10 cellular contexts compared by ENCODE assay signal in the genomic region with DNA sequence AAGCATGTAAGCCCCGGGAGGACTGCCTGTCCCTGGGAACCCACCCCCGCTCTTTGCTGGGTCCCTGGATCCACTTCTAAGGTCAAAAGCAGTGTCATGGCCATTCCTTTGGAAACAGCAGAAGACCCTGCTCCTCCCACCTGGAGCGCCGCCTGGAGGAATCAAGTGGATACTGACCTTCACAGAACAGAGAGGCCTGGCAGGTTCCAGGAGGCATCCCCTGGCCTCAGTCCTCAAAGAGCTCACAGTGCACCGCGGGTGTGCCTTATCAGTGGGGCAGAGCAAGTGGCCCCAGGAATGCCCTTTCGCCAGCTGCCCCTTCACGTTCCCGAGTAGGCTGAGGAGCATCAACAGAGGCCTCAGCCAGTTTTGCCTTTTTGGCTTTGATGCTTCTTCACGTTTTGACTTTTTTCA. TPM values are rescaled to one million over a fixed set of nuclear protein-coding genes. Genes with fewer than 3 reads are reported as not detected.
DNase-seq lines count a peak whose midpoint lies in the region; ATAC-seq, FAIRE-seq and TF ChIP-seq lines count a peak whose summit lies in the region.
"Had no signal": no experiment of that assay in that cellular context is flagged by ENCODE, and none has a peak within 500 bp of the region (broad histone marks: within the 10 kb centered on the region; RNA-seq: fewer than 3 reads in every experiment).

No MANE protein-coding gene starts in this region.

- H3K9me1 ChIP-seq in K562 (ENCODE audit: control insufficient read depth, insufficient read depth, low read length): no peaks in the 10 kb centered on the region

- H3K4me1 ChIP-seq in Loucy (ENCODE audit: insufficient read depth, low read length, poor library complexity, severe bottlenecking) (no peaks in the 10 kb centered on the region), K562 (replicated peaks in 1 of 2; ENCODE audit: control insufficient read depth in 2 of 2, insufficient read depth in 2 of 2, low read length in 2 of 2) (peaks cover 0 to 10% of the 10 kb centered on the region in 2 experiments; a peak in 3 of 5 replicates), aorta (ENCODE audit: control insufficient read depth in 1 of 2, insufficient read depth in 2 of 2, low read length in 2 of 2) (no peaks in the 10 kb centered on the region)

- TF ChIP-seq CTCF in Loucy (conservative IDR thresholded peaks at IDR 0.05; ENCODE audit: low read length): peak; percentile 36; the same call in 1 of the 2 replicates
- peak; percentile 68 to 75 (median 75) for TF ChIP-seq CTCF in K562 (IDR thresholded peaks at IDR 0.05 in 2 of 3, conservative IDR thresholded peaks at IDR 0.05 in 1 of 3; ENCODE audit: insufficient read depth in 2 of 3, low read depth in 1 of 3, low read length in 3 of 3)
- peak; percentile 12 for TF ChIP-seq CTCF in neural cell (IDR thresholded peaks at IDR 0.05; ENCODE audit: poor library complexity, severe bottlenecking)

- no peaks in the 10 kb centered on the region for H4K20me1 ChIP-seq in Loucy (ENCODE audit: insufficient read depth, low read length, poor library complexity, severe bottlenecking)
- H4K20me1 ChIP-seq in K562 (replicated peaks; ENCODE audit: control insufficient read depth, insufficient read depth, low read length): 0 out of 2 replicates have a peak, but pooled peaks cover 3% of the 10 kb centered on the region
- no peaks in the 10 kb centered on the region for H4K20me1 ChIP-seq in neural cell (ENCODE audit: insufficient read depth)

- peak; percentile 91 for ATAC-seq in K562
- no peak for ATAC-seq in aorta (ENCODE audit: low FRiP score)
- ATAC-seq in HG03457 (IDR thresholded peaks at IDR 0.05; ENCODE audit: unreplicated experiment): no peak

- H3K27me3 ChIP-seq in Loucy (ENCODE audit: insufficient read depth, low read length, poor library complexity, severe bottlenecking) (no peaks in the 10 kb centered on the region), K562 (ENCODE audit: control insufficient read depth in 2 of 2, insufficient read depth in 2 of 2, low read length in 2 of 2) (peaks cover 0 to 15% of the 10 kb centered on the region in 2 experiments; a peak in 2 of 5 replicates), neural cell (ENCODE audit: insufficient read depth, low read depth, low read length) (peaks cover 29% of the 10 kb centered on the region), aorta (ENCODE audit: control insufficient read depth in 1 of 2, insufficient read depth in 2 of 2, low read length in 1 of 2) (no peaks in the 10 kb centered on the region)

- WGBS in K562 (ENCODE audit: insufficient coverage, low coverage, missing lambda C conversion rate): 3% methylated on average over 5 of the region's 10 CpGs
- WGBS in aorta, 2 donors: 90 to 91% methylated on average over 10 of the region's 10 CpGs

- H3K4me3 ChIP-seq in Loucy (ENCODE audit: low read length, poor library complexity, severe bottlenecking): no peak overlapping the region
- no peak overlapping the region for H3K4me3 ChIP-seq in K562
- no peak overlapping the region for H3K4me3 ChIP-seq in neural cell (ENCODE audit: low read length)
- no peak overlapping the region for H3K4me3 ChIP-seq in aorta (ENCODE audit: low read length in 2 of 2)

- POLR2A ChIA-PET in K562 (lab: Yijun Ruan, JAX): no interaction called here

- H3K4me2 ChIP-seq in Loucy (ENCODE audit: low read depth, low read length, poor library complexity, severe bottlenecking) (no peak overlapping the region), K562 (ENCODE audit: insufficient read depth, low read length) (no peak overlapping the region), neural cell (ENCODE audit: low read length) (no peak overlapping the region)

- no peak for TF ChIP-seq EP300 in K562 (IDR thresholded peaks at IDR 0.05; ENCODE audit: low read length)
- no peak for TF ChIP-seq EP300 in neural cell (conservative IDR thresholded peaks at IDR 0.05; ENCODE audit: poor library complexity, severe bottlenecking)

- BruUV-seq in K562 (replicated peaks; lab: Mats Ljungman, UMichigan): no TSS peak

- H3K9ac ChIP-seq in Loucy (ENCODE audit: low read depth, low read length, poor library complexity, severe bottlenecking) (no peak overlapping the region), K562 (ENCODE audit: insufficient read depth in 1 of 2, low read depth in 2 of 2, low read length in 2 of 2) (no peak overlapping the region), neural cell (ENCODE audit: low read length) (no peak overlapping the region)

- H3K9me2 ChIP-seq in Loucy (replicated peaks; ENCODE audit: low read depth, low read length) (no peaks in the 10 kb centered on the region), neural cell (ENCODE audit: insufficient read depth, low read length) (no peaks in the 10 kb centered on the region)

- H3F3A ChIP-seq in Loucy (ENCODE audit: low read depth) (no peaks in the 10 kb centered on the region), neural cell (ENCODE audit: insufficient read depth, low read length, poor library complexity, severe bottlenecking) (no peaks in the 10 kb centered on the region)

- no peak overlapping the region for H3K27ac ChIP-seq in K562 (ENCODE audit: extremely low read depth, low read depth, low read length)
- no peak overlapping the region for H3K27ac ChIP-seq in neural cell (ENCODE audit: low read length)
- no peak overlapping the region for H3K27ac ChIP-seq in aorta (ENCODE audit: low read depth in 1 of 2, low read length in 2 of 2)

- DNase-seq in G401 (ENCODE audit: low spot score) (peak; percentile 13), K562 (ENCODE audit: extremely low read depth in 1 of 4, low spot score in 3 of 4) (peak; percentile 47 to 68 (median 60)), aorta (no peak)
- DNase-seq in stimulated activated CD4-positive, alpha-beta T cell treated with anti-CD3 and anti-CD28 coated beads, Interleukin-15, amount 100 ng/mL, for 24 hours: no peak
- DNase-seq: activated CD4-positive, alpha-beta T cell treated with anti-CD3 and anti-CD28 coated beads, Interleukin-2, amount 50 U/mL, for 48 hours; hippocampal formation; nucleus accumbens had no signal

- in situ Hi-C loops in G401 (cut with HindIII; ENCODE audit: low sequenced_read_pairs) (no loop called here), K562 (cut with MboI) (no loop called here)

- intact Hi-C loops in K562 (cut with micrococcal nuclease) (loop anchor here (1.0 kb wide), 1 partner anchor 32 kb away; no protein-coding TSS in a partner anchor), aorta (cut with DNase I) (no loop called here)

- peaks cover 13% of the 10 kb centered on the region; the same call in 1 of the 2 replicates for H3K36me3 ChIP-seq in Loucy (ENCODE audit: insufficient read depth, low read length)
- H3K36me3 ChIP-seq in K562 (ENCODE audit: control insufficient read depth, insufficient read depth, low read length): peaks cover 4% of the 10 kb centered on the region; the same call in 1 of the 3 replicates
- no peaks in the 10 kb centered on the region for H3K36me3 ChIP-seq in neural cell (ENCODE audit: insufficient read depth, low read length)
- H3K36me3 ChIP-seq in aorta (ENCODE audit: control insufficient read depth in 1 of 2, insufficient read depth in 2 of 2, low read length in 1 of 2): peaks cover 0 to 6% of the 10 kb centered on the region in 2 donors

- TF ChIP-seq RAD21 in K562 (CRISPR knock-in tag; conservative IDR thresholded peaks at IDR 0.05 in 1 of 2, IDR thresholded peaks at IDR 0.05 in 1 of 2): peak in 1 of 2 experiments; percentile 52; a peak in 2 of 4 replicates
- no peak for TF ChIP-seq RAD21 in neural cell (conservative IDR thresholded peaks at IDR 0.05)

- CTCF ChIA-PET in K562 (lab: Yijun Ruan, JAX; ENCODE audit: low intra/inter-chr PET ratio): no interaction called here

- no peaks in the 10 kb centered on the region for H3K79me2 ChIP-seq in Loucy (ENCODE audit: insufficient read depth, low read length)
- no peaks in the 10 kb centered on the region for H3K79me2 ChIP-seq in K562 (ENCODE audit: control insufficient read depth, insufficient read depth, low read length)
- no peaks in the 10 kb centered on the region for H3K79me2 ChIP-seq in neural cell (replicated peaks; ENCODE audit: insufficient read depth, low read length)

- H2AFZ ChIP-seq in Loucy (ENCODE audit: low read length) (no peak overlapping the region), K562 (ENCODE audit: low read depth, low read length) (no peak overlapping the region), neural cell (ENCODE audit: low read depth, low read length) (no peak overlapping the region)

- FAIRE-seq in K562 (lab: Jason Lieb, UNC): peak; percentile 80

- H3K9me3 ChIP-seq in Loucy (ENCODE audit: insufficient read depth, low read depth, low read length) (no peaks in the 10 kb centered on the region), K562 (replicated peaks; ENCODE audit: control insufficient read depth, insufficient read depth, low read depth, low read length) (no peaks in the 10 kb centered on the region), neural cell (ENCODE audit: low read length) (no peaks in the 10 kb centered on the region), aorta (ENCODE audit: control insufficient read depth, low read length) (no peaks in the 10 kb centered on the region)

- TF ChIP-seq POLR2A in K562 (conservative IDR thresholded peaks at IDR 0.05): no peak

RNA-seq across cellular contexts. Expression of gene SLC4A11, which starts 11.1 kb away (rescaled TPM):
- total RNA-seq in G401 (2014; rRNA removed; shearing (Covaris generic)): 0.17 and 1.4 TPM in 2 replicates
- 1.5 and 3.5 TPM in 2 replicates for total RNA-seq in K562 (2011; cell fraction: chromatin; rRNA removed; ENCODE audit: low replicate concordance)
- total RNA-seq in K562 (2011; cell fraction: nucleolus; rRNA removed): 1.7 and 1.8 TPM in 2 replicates
- total RNA-seq in K562 (2011; cell fraction: nucleoplasm; rRNA removed): 1.5 and 2.0 TPM in 2 replicates
- total RNA-seq in K562 (2014; rRNA removed) (0.18 and 0.86 TPM in 2 replicates), K562 (2014; rRNA removed; fragmentation: Illumina TruSeq; extraction: Trizol) (0.10 and 0.29 TPM in 2 replicates), K562 (2015; rRNA removed; fragmentation: Illumina TruSeq; extraction: Trizol) (0.11 TPM in 2 replicates), K562 (2021) (1.1 and 2.0 TPM in 2 replicates), aorta (under 1 TPM; 0.29 to 0.63 TPM)
- polyA plus RNA-seq in K562 (2011; rRNA removed) (0.20 and 0.95 TPM in 2 replicates), K562 (2014; fragmentation: Illumina TruSeq; extraction: Trizol) (0.47 and 0.49 TPM in 2 replicates), K562 (2014; fragmentation: Nextera tagmentation; extraction: Ambion mirVana) (under 1 TPM; 0.10 to 0.11 TPM), K562 (2014; rRNA removed) (0.68 and 1.6 TPM in 2 replicates), neural cell (0.19 TPM in 1 of 2 replicates, not detected in the other), aorta (under 1 TPM in 1 of 2 donors, not detected in 1; 0.23 TPM)
- 0.53 and 0.66 TPM in 2 replicates for polyA plus RNA-seq in K562 (2011; cell fraction: cytosol; rRNA removed)
- polyA plus RNA-seq in K562 (2011; cell fraction: nucleus; rRNA removed): 5.8 and 11.2 TPM in 2 replicates
- 0.57 and 0.78 TPM in 2 replicates for polyA plus RNA-seq in K562 (2012)
- 0.24 and 0.25 TPM in 2 replicates for polyA minus RNA-seq in K562 (2011; rRNA and poly(A)+ RNA removed)
- polyA minus RNA-seq in K562 (2011; cell fraction: cytosol; rRNA and poly(A)+ RNA removed): 0.38 and 1.0 TPM in 2 replicates
- 1.3 and 1.7 TPM in 2 replicates for polyA minus RNA-seq in K562 (2011; cell fraction: nucleus; rRNA and poly(A)+ RNA removed)
- polyA minus RNA-seq in neural cell: 0.24 TPM in 1 of 2 replicates, not detected in the other

RNA-seq across cellular contexts. Expression of gene ITPA, which starts 40.8 kb away (rescaled TPM):
- 78.9 and 91.6 TPM in 2 replicates for total RNA-seq in G401 (2014; rRNA removed; shearing (Covaris generic))
- total RNA-seq in K562 (2011; cell fraction: chromatin; rRNA removed; ENCODE audit: low replicate concordance): 17.6 and 37.3 TPM in 2 replicates
- total RNA-seq in K562 (2011; cell fraction: nucleolus; rRNA removed): 25.0 and 29.3 TPM in 2 replicates
- total RNA-seq in K562 (2011; cell fraction: nucleoplasm; rRNA removed): 22.3 and 33.4 TPM in 2 replicates
- 57.9 and 69.1 TPM in 2 replicates for total RNA-seq in K562 (2014; rRNA removed)
- 25.6 and 29.1 TPM in 2 replicates for total RNA-seq in K562 (2014; rRNA removed; fragmentation: Illumina TruSeq; extraction: Trizol)
- total RNA-seq in K562 (2015; rRNA removed; fragmentation: Illumina TruSeq; extraction: Trizol): 37.9 and 38.4 TPM in 2 replicates
- total RNA-seq in K562 (2021): 59.8 and 70.1 TPM in 2 replicates
- 31.9 and 48.1 TPM in 2 replicates for polyA plus RNA-seq in K562 (2011; rRNA removed)
- 50.7 and 79.6 TPM in 2 replicates for polyA plus RNA-seq in K562 (2011; cell fraction: cytosol; rRNA removed)
- 37.7 and 38.1 TPM in 2 replicates for polyA plus RNA-seq in K562 (2011; cell fraction: nucleus; rRNA removed)
- 40.6 and 45.0 TPM in 2 replicates for polyA plus RNA-seq in K562 (2012)
- 36.7 and 46.9 TPM in 2 replicates for polyA plus RNA-seq in K562 (2014; fragmentation: Illumina TruSeq; extraction: Trizol)
- polyA plus RNA-seq in K562 (2014; fragmentation: Nextera tagmentation; extraction: Ambion mirVana): 10 to 100 TPM in 1 of 2 experiments, 1 to 10 TPM in 1; 5.0 to 20.1 TPM
- polyA plus RNA-seq in K562 (2014; rRNA removed): 79.7 and 81.3 TPM in 2 replicates
- 9.4 and 11.0 TPM in 2 replicates for polyA minus RNA-seq in K562 (2011; rRNA and poly(A)+ RNA removed)
- 12.7 and 13.8 TPM in 2 replicates for polyA minus RNA-seq in K562 (2011; cell fraction: cytosol; rRNA and poly(A)+ RNA removed)
- 7.0 and 10.7 TPM in 2 replicates for polyA minus RNA-seq in K562 (2011; cell fraction: nucleus; rRNA and poly(A)+ RNA removed)
- polyA plus RNA-seq in neural cell: 87.1 and 89.5 TPM in 2 replicates
- 26.3 and 27.3 TPM in 2 replicates for polyA minus RNA-seq in neural cell
- 10 to 100 TPM; 25.9 to 31.1 TPM for total RNA-seq in aorta
- polyA plus RNA-seq in aorta: 10 to 100 TPM; 26.7 to 72.4 TPM

RNA-seq across cellular contexts. Expression of gene DDRGK1, which starts 45.6 kb away (rescaled TPM):
- 22.4 and 23.9 TPM in 2 replicates for total RNA-seq in G401 (2014; rRNA removed; shearing (Covaris generic))
- 59.1 and 80.5 TPM in 2 replicates for total RNA-seq in K562 (2011; cell fraction: chromatin; rRNA removed; ENCODE audit: low replicate concordance)
- 65.5 and 65.9 TPM in 2 replicates for total RNA-seq in K562 (2011; cell fraction: nucleolus; rRNA removed)
- total RNA-seq in K562 (2011; cell fraction: nucleoplasm; rRNA removed): 71.2 and 83.1 TPM in 2 replicates
- total RNA-seq in K562 (2014; rRNA removed) (52.3 and 55.9 TPM in 2 replicates), K562 (2014; rRNA removed; fragmentation: Illumina TruSeq; extraction: Trizol) (13.5 and 18.7 TPM in 2 replicates), K562 (2015; rRNA removed; fragmentation: Illumina TruSeq; extraction: Trizol) (29.8 and 31.3 TPM in 2 replicates), K562 (2021) (37.1 and 45.1 TPM in 2 replicates), aorta (10 to 100 TPM; 40.5 to 49.5 TPM)
- polyA plus RNA-seq in K562 (2011; rRNA removed) (29.1 and 67.9 TPM in 2 replicates), K562 (2014; fragmentation: Illumina TruSeq; extraction: Trizol) (22.1 and 31.4 TPM in 2 replicates), K562 (2014; fragmentation: Nextera tagmentation; extraction: Ambion mirVana) (1 to 10 TPM; 2.3 to 3.4 TPM), K562 (2014; rRNA removed) (46.2 and 54.4 TPM in 2 replicates), neural cell (67.6 and 77.8 TPM in 2 replicates), aorta (10 to 100 TPM; 42.8 to 81.0 TPM)
- polyA plus RNA-seq in K562 (2011; cell fraction: cytosol; rRNA removed): 35.1 and 63.8 TPM in 2 replicates
- polyA plus RNA-seq in K562 (2011; cell fraction: nucleus; rRNA removed): 92.4 and 212 TPM in 2 replicates
- polyA plus RNA-seq in K562 (2012): 34.4 and 35.1 TPM in 2 replicates
- polyA minus RNA-seq in K562 (2011; rRNA and poly(A)+ RNA removed): 19.0 and 25.7 TPM in 2 replicates
- 16.6 and 19.7 TPM in 2 replicates for polyA minus RNA-seq in K562 (2011; cell fraction: cytosol; rRNA and poly(A)+ RNA removed)
- polyA minus RNA-seq in K562 (2011; cell fraction: nucleus; rRNA and poly(A)+ RNA removed): 8.5 and 29.2 TPM in 2 replicates
- 43.8 and 44.9 TPM in 2 replicates for polyA minus RNA-seq in neural cell

Comparison
In these comparisons a context has a peak if more than half of its experiments do, and no peak if none do; other contexts are left out.
1. DNase-seq: peak in G401 (single experiment) and K562 (4 of 4); none in aorta (0 of 2) and stimulated activated CD4-positive, alpha-beta T cell treated with anti-CD3 and anti-CD28 coated beads, Interleukin-15, amount 100 ng/mL, for 24 hours (single experiment).
2. CTCF ChIP-seq: peak in every context shown above with its lines; median percentile 75 in K562; 36 in Loucy; 12 in neural cell.